Comparison of ENCODE assay signal across 14 cellular contexts in genomic region chr1:40014253-40014706, GRCh38. TPM values are rescaled to one million over a fixed set of nuclear protein-coding genes. Genes with fewer than 3 reads are reported as not detected.
DNase-seq lines count a peak whose midpoint lies in the region; ATAC-seq and TF ChIP-seq lines count a peak whose summit lies in the region.
"Had no signal": no experiment of that assay in that cellular context is flagged by ENCODE, and none has a peak within 500 bp of the region (broad histone marks: within the 10 kb centered on the region; RNA-seq: fewer than 3 reads in every experiment).

No MANE protein-coding gene starts in this region.

- H3K36me3 Mint-ChIP-seq in CD4-positive, CD25-positive, alpha-beta regulatory T cell: no peaks in the 10 kb centered on the region
- H3K36me3 Mint-ChIP-seq in T-cell: no peaks in the 10 kb centered on the region
- H3K36me3 Mint-ChIP-seq: CD14-positive monocyte had no signal

- peak overlapping the region; percentile 26 to 62 (median 29) for H3K27ac Mint-ChIP-seq in CD4-positive, CD25-positive, alpha-beta regulatory T cell
- H3K27ac Mint-ChIP-seq in T-cell: peak overlapping the region; percentile 36 to 48
- H3K27ac Mint-ChIP-seq: dendritic cell treated with granulocyte-macrophage colony-stimulating factor and Interleukin-4, amounts not matched to agents 40 ng/mL and 50 ng/mL, for 4 days had no signal

- peaks cover 18% of the 10 kb centered on the region for H3K4me1 ChIP-seq in CD4-positive, CD25-positive, alpha-beta regulatory T cell (ENCODE audit: control insufficient read depth, insufficient read depth, low read length, poor library complexity, severe bottlenecking)
- H3K4me1 ChIP-seq: gastroesophageal sphincter had no signal

- H3K4me3 ChIP-seq in CD4-positive, CD25-positive, alpha-beta regulatory T cell (ENCODE audit: low read depth, low read length): peak overlapping the region; percentile 48
- no peak overlapping the region for H3K4me3 ChIP-seq in fibroblast of villous mesenchyme (ENCODE audit: low read depth, low read length)
- H3K4me3 ChIP-seq: gastroesophageal sphincter had no signal

- peaks cover 0 to 4% of the 10 kb centered on the region in 2 experiments for H3K9me3 ChIP-seq in CD4-positive, CD25-positive, alpha-beta regulatory T cell (ENCODE audit: control insufficient read depth in 2 of 2, low read length in 2 of 2)
- H3K9me3 ChIP-seq: gastroesophageal sphincter had no signal

- ATAC-seq in CD4-positive, CD25-positive, alpha-beta regulatory T cell (ENCODE audit: low read depth in 2 of 2): peak; percentile 79 to 81
- ATAC-seq in HG02981 (IDR thresholded peaks at IDR 0.05; ENCODE audit: unreplicated experiment): peak; percentile 60
- peak; percentile 48 to 96 (median 75) for ATAC-seq in T-cell (replicated peaks in 1 of 4)
- ATAC-seq in GM21529 (IDR thresholded peaks at IDR 0.05; ENCODE audit: unreplicated experiment): no peak
- ATAC-seq: gastroesophageal sphincter had no signal

- no peaks in the 10 kb centered on the region for H3K27me3 ChIP-seq in CD4-positive, CD25-positive, alpha-beta regulatory T cell (ENCODE audit: control insufficient read depth, insufficient read depth, low read length)

- peak; percentile 5 to 67 (median 51) for DNase-seq in CD4-positive, CD25-positive, alpha-beta regulatory T cell
- DNase-seq in T-cell (peak in 1 of 34 experiments; percentile 5), fibroblast of villous mesenchyme (ENCODE audit: low read depth) (peak; percentile 48), NCI-H1694 (lab: John Stamatoyannopoulos, UW) (no peak), putamen (ENCODE audit: low spot score) (no peak), 8988T (no peak)
- DNase-seq: activated CD4-positive, alpha-beta T cell treated with anti-CD3 and anti-CD28 coated beads for 1 hour; activated naive CD4-positive, alpha-beta T cell treated with anti-CD3 and anti-CD28 coated beads, Interleukin-2, amount 50 U/mL, for 16 hours; HCEC 1CT had no signal

- H3K4me1 Mint-ChIP-seq in CD4-positive, CD25-positive, alpha-beta regulatory T cell: peaks cover 11 to 27% (median 24%) of the 10 kb centered on the region in 4 donors
- peaks cover 14 to 23% (median 15%) of the 10 kb centered on the region in 3 donors for H3K4me1 Mint-ChIP-seq in T-cell

- no peak for TF ChIP-seq CTCF in fibroblast of villous mesenchyme (IDR thresholded peaks at IDR 0.05; ENCODE audit: insufficient read depth, low read depth, low read length)

- peak overlapping the region; percentile 66 for H3K27ac ChIP-seq in CD4-positive, CD25-positive, alpha-beta regulatory T cell (ENCODE audit: insufficient read depth, low read length, poor library complexity, severe bottlenecking)
- H3K27ac ChIP-seq: gastroesophageal sphincter had no signal

- H3K27me3 Mint-ChIP-seq in CD4-positive, CD25-positive, alpha-beta regulatory T cell: peaks cover 7% of the 10 kb centered on the region
- H3K27me3 Mint-ChIP-seq in T-cell: no peaks in the 10 kb centered on the region
- H3K27me3 Mint-ChIP-seq: dendritic cell treated with granulocyte-macrophage colony-stimulating factor and Interleukin-4, amounts not matched to agents 40 ng/mL and 50 ng/mL, for 4 days had no signal

- peaks cover 0 to 10% (median 1%) of the 10 kb centered on the region in 7 donors for H3K9me3 Mint-ChIP-seq in CD4-positive, CD25-positive, alpha-beta regulatory T cell
- H3K9me3 Mint-ChIP-seq in T-cell: no peaks in the 10 kb centered on the region
- H3K9me3 Mint-ChIP-seq: dendritic cell treated with granulocyte-macrophage colony-stimulating factor and Interleukin-4, amounts not matched to agents 40 ng/mL and 50 ng/mL, for 4 days had no signal

- CTCF ChIA-PET in T-cell (lab: Charles Lee): interaction anchor here (0.6 to 2.1 kb wide), 6 partner anchors 9 to 25 kb away, joined by 3 to 11 read pairs (median 4); no protein-coding TSS in a partner anchor

- peak overlapping the region in 2 of 4 donors; percentile 53 to 62 for H3K4me3 Mint-ChIP-seq in CD4-positive, CD25-positive, alpha-beta regulatory T cell
- no peak overlapping the region for H3K4me3 Mint-ChIP-seq in T-cell
- H3K4me3 Mint-ChIP-seq: CD14-positive monocyte; dendritic cell treated with granulocyte-macrophage colony-stimulating factor and Interleukin-4, amounts not matched to agents 40 ng/mL and 50 ng/mL, for 4 days had no signal

- POLR2A ChIA-PET in T-cell (lab: Charles Lee): interaction anchor here (0.6 kb wide), 4 partner anchors 17 to 987 kb away, joined by 4 to 5 read pairs (median 4); no protein-coding TSS in a partner anchor

- H3K36me3 ChIP-seq in CD4-positive, CD25-positive, alpha-beta regulatory T cell (ENCODE audit: control insufficient read depth, insufficient read depth, low read length): no peaks in the 10 kb centered on the region
- H3K36me3 ChIP-seq: gastroesophageal sphincter had no signal

RNA-seq across cellular contexts. Expression of gene CAP1, which starts 26.2 kb away (rescaled TPM):
- 322 TPM for total RNA-seq in CD4-positive, CD25-positive, alpha-beta regulatory T cell
- polyA plus RNA-seq in CD4-positive, CD25-positive, alpha-beta regulatory T cell: 100 to 1,000 TPM; 608 to 806 (median 709) TPM
- 100 to 1,000 TPM; 293 to 345 (median 298) TPM for total RNA-seq in T-cell
- 541 and 671 TPM in 2 replicates for total RNA-seq in fibroblast of villous mesenchyme

RNA-seq across cellular contexts. Expression of gene MFSD2A, which starts 59.3 kb away (rescaled TPM):
- 3.7 TPM for total RNA-seq in CD4-positive, CD25-positive, alpha-beta regulatory T cell
- under 1 TPM in 2 of 4 donors, not detected in 2; 0.27 to 0.39 TPM for polyA plus RNA-seq in CD4-positive, CD25-positive, alpha-beta regulatory T cell
- 1 to 10 TPM in 4 of 5 donors, under 1 TPM in 1; 0.39 to 3.5 (median 1.4) TPM for total RNA-seq in T-cell
- 2.6 and 6.0 TPM in 2 replicates for total RNA-seq in fibroblast of villous mesenchyme

Comparison
In these comparisons a context has a peak if more than half of its experiments do, and no peak if none do; other contexts are left out.
1. DNase-seq: peak in CD4-positive, CD25-positive, alpha-beta regulatory T cell (3 of 3) and fibroblast of villous mesenchyme (single experiment); none in NCI-H1694 (single experiment), putamen (single experiment) and 8988T (single experiment).